In the genomic region with DNA sequence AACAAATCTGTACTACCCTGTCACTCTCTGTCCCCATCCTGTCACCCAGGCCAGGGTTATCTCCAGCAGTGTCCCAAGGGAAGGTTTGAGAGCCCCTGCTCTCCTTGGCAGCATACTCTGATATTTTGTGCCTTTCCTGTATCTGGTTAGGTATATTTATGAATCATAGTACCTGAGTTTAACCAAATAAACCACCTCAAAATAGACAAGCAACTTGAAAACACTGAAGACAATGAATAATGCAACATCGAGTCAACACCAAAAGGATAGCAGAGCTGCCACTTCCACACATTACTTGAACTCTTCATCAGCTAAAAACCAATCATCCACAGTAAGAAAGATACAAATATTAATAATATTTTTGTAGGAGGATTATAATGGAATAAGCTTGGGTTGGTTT, we compare ENCODE assay signal across 4 cellular contexts.
"Had no signal": no experiment of that assay in that cellular context is flagged by ENCODE, and none has a peak within 500 bp of the region (broad histone marks: within the 10 kb centered on the region; RNA-seq: fewer than 3 reads in every experiment).

No MANE protein-coding gene starts in this region.

- H3K4me3 Mint-ChIP-seq: GM23338, H9 had no signal

- H3K4me1 Mint-ChIP-seq: GM23338 had no signal

- DNase-seq: H9, HCEC 1CT, IMR-90 had no signal

- H3K27ac Mint-ChIP-seq: GM23338, H9 had no signal

- ATAC-seq: GM23338 had no signal
